16 cellular contexts compared by ENCODE assay signal in the genomic region with DNA sequence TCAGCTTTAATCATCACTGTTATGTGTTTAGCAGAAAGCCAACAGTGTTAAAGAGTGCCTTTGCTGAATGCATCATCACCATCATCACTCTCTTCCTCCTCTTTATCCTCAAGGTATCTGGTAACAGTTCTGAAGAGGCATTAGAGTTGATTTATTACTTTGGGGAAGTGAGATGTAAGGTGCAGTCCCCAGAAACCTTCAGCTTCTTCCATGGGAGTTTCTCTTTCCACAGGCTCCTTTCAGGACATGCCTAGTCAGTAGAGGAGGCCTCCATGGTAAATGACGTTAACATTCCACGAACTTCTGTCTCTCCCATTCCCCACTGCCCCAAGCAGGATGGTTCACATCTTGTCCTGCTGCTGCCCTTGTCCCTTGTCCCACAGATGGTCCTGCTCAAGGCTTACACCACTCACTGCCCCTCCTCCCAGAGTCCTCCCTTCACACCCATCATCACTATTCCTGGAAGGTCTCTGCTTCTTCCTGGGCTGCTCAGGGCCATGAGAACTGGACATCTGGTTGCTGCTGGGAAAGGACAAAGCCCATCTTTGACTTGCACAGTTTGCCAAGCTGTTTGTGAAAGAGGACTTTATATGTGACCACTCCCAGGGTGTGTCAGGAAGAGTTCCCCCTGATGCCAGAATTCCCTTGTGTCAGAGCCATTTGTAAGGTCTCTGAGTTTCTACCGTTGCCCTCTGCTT. TPM values are rescaled to one million over a fixed set of nuclear protein-coding genes. Genes with fewer than 3 reads are reported as not detected.
DNase-seq lines count a peak whose midpoint lies in the region; ATAC-seq and TF ChIP-seq lines count a peak whose summit lies in the region.
"Had no signal": no experiment of that assay in that cellular context is flagged by ENCODE, and none has a peak within 500 bp of the region (broad histone marks: within the 10 kb centered on the region; RNA-seq: fewer than 3 reads in every experiment).

No MANE protein-coding gene starts in this region.

- no peaks in the 10 kb centered on the region for H3K27me3 ChIP-seq in GM23338 (ENCODE audit: insufficient read depth)
- H3K27me3 ChIP-seq: BE2C had no signal

- H3K36me3 ChIP-seq in GM23338 (ENCODE audit: insufficient read depth) (peaks cover 4% of the 10 kb centered on the region; the same call in 1 of the 2 replicates), mucosa of descending colon (ENCODE audit: low read depth) (no peaks in the 10 kb centered on the region)
- H3K36me3 ChIP-seq: BE2C, HAP-1 had no signal

- intact Hi-C loops in mucosa of descending colon (cut with DNase I, micrococcal nuclease): no loop called here

- no peak overlapping the region for H3K4me3 Mint-ChIP-seq in GM23338
- H3K4me3 Mint-ChIP-seq in stimulated activated naive B cell treated with anti-CD40 and anti-IgM and Interleukin-4, amounts not matched to agents 10 μg/mL and 1 μg/mL and 100 μg/mL, for 72 hours: no peak overlapping the region
- H3K4me3 Mint-ChIP-seq: CD4-positive, alpha-beta memory T cell had no signal

- no peaks in the 10 kb centered on the region for H3K9me3 ChIP-seq in mucosa of descending colon
- H3K9me3 ChIP-seq: BE2C, HAP-1 had no signal

- no peaks in the 10 kb centered on the region for H4K20me1 ChIP-seq in GM23338 (replicated peaks; ENCODE audit: insufficient read depth)

- H3K4me1 ChIP-seq in GM23338 (ENCODE audit: insufficient read depth) (no peaks in the 10 kb centered on the region), mucosa of descending colon (ENCODE audit: low read depth) (peaks cover 3% of the 10 kb centered on the region)
- H3K4me1 ChIP-seq: A549, BE2C, HAP-1 had no signal

- H3K79me2 ChIP-seq in GM23338 (replicated peaks; ENCODE audit: insufficient read depth): no peaks in the 10 kb centered on the region

- H3K36me3 Mint-ChIP-seq in GM23338 (ENCODE audit: low read depth): no peaks in the 10 kb centered on the region
- H3K36me3 Mint-ChIP-seq in stimulated activated naive B cell treated with anti-CD40 and anti-IgM and Interleukin-4, amounts not matched to agents 10 μg/mL and 1 μg/mL and 100 μg/mL, for 72 hours: no peaks in the 10 kb centered on the region
- H3K36me3 Mint-ChIP-seq: CD4-positive, alpha-beta memory T cell had no signal

- peaks cover 3% of the 10 kb centered on the region; the same call in 1 of the 2 replicates for H3K9me2 ChIP-seq in GM23338 (ENCODE audit: insufficient read depth)

- H3K4me2 ChIP-seq in GM23338: no peak overlapping the region
- H3K4me2 ChIP-seq: A549 had no signal

- ATAC-seq in GM23338 (no peak), mucosa of descending colon (peak; percentile 79)
- ATAC-seq in stimulated activated naive B cell treated with anti-CD40 and anti-IgM and Interleukin-4, amounts not matched to agents 10 μg/mL and 1 μg/mL and 100 μg/mL, for 72 hours (replicated peaks): peak; percentile 21 to 53
- ATAC-seq: A549, HepG2 had no signal

- H3K4me3 ChIP-seq in GM23338: no peak overlapping the region
- no peak overlapping the region for H3K4me3 ChIP-seq in mucosa of descending colon
- H3K4me3 ChIP-seq: A549, HAP-1 had no signal

- 0 out of 2 replicates have a peak overlapping the region, but pooled peaks have one; percentile 39 for H3K27ac Mint-ChIP-seq in GM23338
- H3K27ac Mint-ChIP-seq in stimulated activated naive B cell treated with anti-CD40 and anti-IgM and Interleukin-4, amounts not matched to agents 10 μg/mL and 1 μg/mL and 100 μg/mL, for 72 hours: no peak overlapping the region
- H3K27ac Mint-ChIP-seq: CD4-positive, alpha-beta memory T cell had no signal

- no peak overlapping the region for H2AFZ ChIP-seq in GM23338

- no peak overlapping the region for H3K27ac ChIP-seq in GM23338 (ENCODE audit: low read depth)
- H3K27ac ChIP-seq: A549, C4-2B had no signal

- no peak for DNase-seq in GM23338 (ENCODE audit: low spot score)
- DNase-seq in LoVo (ENCODE audit: low spot score): peak; percentile 5
- DNase-seq in mucosa of descending colon: peak in 1 of 3 donors; percentile 14
- no peak for DNase-seq in stimulated activated naive B cell treated with anti-CD40 and anti-IgM and Interleukin-4, amounts not matched to agents 10 μg/mL and 1 μg/mL and 100 μg/mL, for 72 hours
- no peak for DNase-seq in hepatic stellate cell (ENCODE audit: low spot score)
- no peak for DNase-seq in activated CD4-positive, alpha-beta T cell treated with anti-CD3 and anti-CD28 coated beads for 4 hours
- DNase-seq: BE2C; CD4-positive, alpha-beta memory T cell; DMS79 had no signal

- no peaks in the 10 kb centered on the region for H3F3A ChIP-seq in GM23338 (replicated peaks; ENCODE audit: low read depth)

- peaks cover 7% of the 10 kb centered on the region; the same call in 2 of the 3 replicates for H3K9me3 Mint-ChIP-seq in GM23338
- H3K9me3 Mint-ChIP-seq in stimulated activated naive B cell treated with anti-CD40 and anti-IgM and Interleukin-4, amounts not matched to agents 10 μg/mL and 1 μg/mL and 100 μg/mL, for 72 hours: peaks cover 0 to 6% of the 10 kb centered on the region in 2 donors

- H3K4me1 Mint-ChIP-seq in GM23338: no peaks in the 10 kb centered on the region
- H3K4me1 Mint-ChIP-seq in stimulated activated naive B cell treated with anti-CD40 and anti-IgM and Interleukin-4, amounts not matched to agents 10 μg/mL and 1 μg/mL and 100 μg/mL, for 72 hours: peaks cover 9 to 14% of the 10 kb centered on the region in 2 donors
- H3K4me1 Mint-ChIP-seq: CD4-positive, alpha-beta memory T cell had no signal

- no peak for TF ChIP-seq CTCF in GM23338 (conservative IDR thresholded peaks at IDR 0.05; ENCODE audit: low read depth in 2 of 2)
- TF ChIP-seq CTCF in mucosa of descending colon (IDR thresholded peaks at IDR 0.05): no peak

- peaks cover 4% of the 10 kb centered on the region for H3K27me3 Mint-ChIP-seq in GM23338 (ENCODE audit: insufficient read depth, low read depth, poor library complexity)
- H3K27me3 Mint-ChIP-seq in stimulated activated naive B cell treated with anti-CD40 and anti-IgM and Interleukin-4, amounts not matched to agents 10 μg/mL and 1 μg/mL and 100 μg/mL, for 72 hours: no peaks in the 10 kb centered on the region
- H3K27me3 Mint-ChIP-seq: CD4-positive, alpha-beta memory T cell had no signal

TF ChIP-seq in GM23338, 12 proteins besides CTCF, POLR2A, EP300 and RAD21:
- TF ChIP-seq ETS1 (IDR thresholded peaks at IDR 0.05): no peak

RNA-seq across cellular contexts. Expression of gene REG1A, which starts 5.3 kb away (rescaled TPM):
- not detected in 2 replicates for total RNA-seq in GM23338 (2014; rRNA removed; shearing (Covaris generic))
- polyA plus RNA-seq in GM23338 (2016; fragmentation: Nextera tagmentation; extraction: Ambion mirVana): not detected in 2 replicates
- 100 to 1,000 TPM in 1 of 3 donors, under 1 TPM in 1, not detected in 1; 0.89 to 885 TPM for total RNA-seq in mucosa of descending colon
- total RNA-seq: CD4-positive, alpha-beta memory T cell; G401; H1; HepG2 had no signal
- polyA plus RNA-seq: A549; AG04450; CD4-positive, alpha-beta memory T cell; H1; HepG2 had no signal

RNA-seq across cellular contexts. Expression of gene REG1B, which starts 27.2 kb away (rescaled TPM):
- total RNA-seq in GM23338 (2014; rRNA removed; shearing (Covaris generic)): not detected in 2 replicates
- not detected in 2 replicates for polyA plus RNA-seq in GM23338 (2016; fragmentation: Nextera tagmentation; extraction: Ambion mirVana)
- total RNA-seq in mucosa of descending colon: 100 to 1,000 TPM in 1 of 3 donors, 1 to 10 TPM in 1, not detected in 1; 1.2 to 395 TPM
- total RNA-seq: CD4-positive, alpha-beta memory T cell; G401; H1; HepG2 had no signal
- polyA plus RNA-seq: A549; AG04450; CD4-positive, alpha-beta memory T cell; H1; HepG2 had no signal

RNA-seq across cellular contexts. Expression of gene REG3A, which starts 44.6 kb away (rescaled TPM):
- total RNA-seq in GM23338 (2014; rRNA removed; shearing (Covaris generic)): not detected in 2 replicates
- not detected in 2 replicates for polyA plus RNA-seq in GM23338 (2016; fragmentation: Nextera tagmentation; extraction: Ambion mirVana)
- total RNA-seq in mucosa of descending colon: not detected
- total RNA-seq: CD4-positive, alpha-beta memory T cell; G401; H1; HepG2 had no signal
- polyA plus RNA-seq: A549; AG04450; CD4-positive, alpha-beta memory T cell; H1 had no signal
